Comparison of ENCODE assay signal across 24 cellular contexts in the genomic region with DNA sequence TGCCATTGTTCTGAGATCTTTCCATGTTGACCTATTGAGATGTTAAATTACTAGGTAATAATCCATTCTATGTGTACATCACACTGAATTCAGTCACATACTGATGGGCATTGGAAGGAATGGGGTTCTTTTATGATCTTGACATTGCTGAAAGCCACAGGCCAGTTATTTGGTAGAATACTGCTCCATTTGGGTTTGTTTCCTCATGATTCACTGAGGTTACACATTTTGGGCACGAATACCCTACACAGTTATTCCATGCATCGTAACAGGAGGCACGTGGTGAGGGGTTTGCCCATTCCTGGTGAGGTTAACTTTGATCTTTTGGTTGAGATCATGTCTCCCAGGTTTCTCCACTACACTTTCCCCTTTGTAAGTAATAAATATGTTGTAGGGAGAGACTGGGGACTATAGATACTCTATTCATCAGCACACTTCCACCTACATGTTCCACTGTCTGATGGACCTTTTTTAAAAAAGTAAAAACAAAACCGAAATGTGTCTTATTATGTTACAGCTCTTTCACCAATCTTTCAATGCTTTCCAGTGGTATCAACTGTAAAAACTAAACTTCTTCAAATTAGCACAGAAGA. TPM values are rescaled to one million over a fixed set of nuclear protein-coding genes. Genes with fewer than 3 reads are reported as not detected.
DNase-seq lines count a peak whose midpoint lies in the region; ATAC-seq and TF ChIP-seq lines count a peak whose summit lies in the region.
"Had no signal": no experiment of that assay in that cellular context is flagged by ENCODE, and none has a peak within 500 bp of the region (broad histone marks: within the 10 kb centered on the region; RNA-seq: fewer than 3 reads in every experiment).

No MANE protein-coding gene starts in this region.

- TF ChIP-seq CTCF in RWPE1 (conservative IDR thresholded peaks at IDR 0.05; ENCODE audit: low read depth) = no peak

- ATAC-seq in HG02623 (IDR thresholded peaks at IDR 0.05; ENCODE audit: unreplicated experiment) = no peak
- ATAC-seq: HCT116, Right ventricle myocardium inferior had no signal

- H3K27ac ChIP-seq in RWPE1 = peak overlapping the region; percentile 93
- H3K27ac ChIP-seq: BLaER1 treated with 17β-estradiol and CSF1 and Interleukin-3, amounts not matched to agents 10 nM and 100 nM; cardiac muscle cell; neutrophil; vagina had no signal

- CTCF ChIA-PET in RWPE1 (lab: Yijun Ruan, JAX) = interaction anchor here (0.5 to 1.3 kb wide), 3 partner anchors 36 to 155 kb away, joined by 3 to 6 read pairs (median 3); no protein-coding TSS in a partner anchor

- DNase-seq in activated CD4-positive, alpha-beta T cell treated with anti-CD3 and anti-CD28 coated beads for 48 hours = peak; percentile 17
- DNase-seq in activated CD4-positive, alpha-beta T cell treated with anti-CD3 and anti-CD28 coated beads for 4 hours = no peak
- DNase-seq in AG20443 (ENCODE audit: low spot score) (peak; percentile 13), RWPE1 (ENCODE audit: low spot score) (no peak), fibroblast of peridontal ligament (ENCODE audit: extremely low read depth) (peak; percentile 25), hepatic stellate cell (ENCODE audit: low spot score) (no peak), H4 (ENCODE audit: low spot score) (no peak)
- DNase-seq: activated CD4-positive, alpha-beta T cell treated with anti-CD3 and anti-CD28 coated beads, Interleukin-2, amount 50 U/mL, for 4 hours; NCI-H146; NCI-H2171; NCI-H526; stimulated activated CD8-positive, alpha-beta memory T cell treated with anti-CD3 and anti-CD28 coated beads, Interleukin-4, amount 100 ng/mL, for 48 hours; SW 1271 had no signal

- POLR2A ChIA-PET in RWPE1 (lab: Yijun Ruan, JAX; ENCODE audit: low non-redundant PET) = no interaction called here

RNA-seq across cellular contexts. Expression of a gene that starts 12.0 kb away (rescaled TPM):
- 3.4 and 6.6 TPM in 2 replicates for total RNA-seq in H4 (2014; rRNA removed; shearing (Covaris generic))
- total RNA-seq: fibroblast of villous mesenchyme, lung microvascular endothelial cell, vagina had no signal

RNA-seq across cellular contexts. Expression of a gene that starts 36.7 kb away (rescaled TPM):
- not detected in 2 replicates for total RNA-seq in H4 (2014; rRNA removed; shearing (Covaris generic))
- total RNA-seq: cardiac muscle cell, fibroblast of villous mesenchyme, lung microvascular endothelial cell, smooth muscle cell had no signal

RNA-seq across cellular contexts. Expression of a gene that starts 44.4 kb away (rescaled TPM):
- not detected in 2 replicates for total RNA-seq in H4 (2014; rRNA removed; shearing (Covaris generic))
- total RNA-seq: cardiac muscle cell, lung microvascular endothelial cell, smooth muscle cell, temporal lobe, vagina had no signal

RNA-seq across cellular contexts. Expression of a gene that starts 44.7 kb away (rescaled TPM):
- 23.6 and 40.7 TPM in 2 replicates for total RNA-seq in H4 (2014; rRNA removed; shearing (Covaris generic))

Comparison
In these comparisons a context has a peak if more than half of its experiments do, and no peak if none do; other contexts are left out.
1. DNase-seq: peak in activated CD4-positive, alpha-beta T cell treated with anti-CD3 and anti-CD28 coated beads for 48 hours (single experiment), AG20443 (single experiment) and fibroblast of peridontal ligament (single experiment); none in activated CD4-positive, alpha-beta T cell treated with anti-CD3 and anti-CD28 coated beads for 4 hours (0 of 2), RWPE1 (single experiment), hepatic stellate cell (single experiment) and H4 (single experiment).